In genomic region chr12:96326628-96327227, GRCh38 we compare ENCODE assay signal across 23 cellular contexts.
DNase-seq lines count a peak whose midpoint lies in the region; ATAC-seq and FAIRE-seq lines count a peak whose summit lies in the region.
"Had no signal": no experiment of that assay in that cellular context is flagged by ENCODE, and none has a peak within 500 bp of the region (broad histone marks: within the 10 kb centered on the region; RNA-seq: fewer than 3 reads in every experiment).

No MANE protein-coding gene starts in this region.

- FAIRE-seq in GM18507 (lab: Jason Lieb, UNC), result peak; percentile 57
- FAIRE-seq: TTC549 had no signal

- peaks cover 47 to 70% (median 54%) of the 10 kb centered on the region in 4 donors for H3K4me1 Mint-ChIP-seq in CD4-positive, alpha-beta memory T cell
- peaks cover 34% of the 10 kb centered on the region for H3K4me1 Mint-ChIP-seq in activated CD8-positive, alpha-beta T cell treated with anti-CD3 and anti-CD28 coated beads, Interleukin-2, amount 10 ng/mL, durations not matched to agents 7 days and 5 days (ENCODE audit: low read depth)
- peaks cover 44% of the 10 kb centered on the region for H3K4me1 Mint-ChIP-seq in memory B cell
- H3K4me1 Mint-ChIP-seq: neural progenitor cell had no signal

- peaks cover 10% of the 10 kb centered on the region for H3K36me3 ChIP-seq in CD4-positive, alpha-beta memory T cell (ENCODE audit: insufficient read depth, low read length)
- H3K36me3 ChIP-seq: prostate gland, thoracic aorta had no signal

- intact Hi-C loops in CD4-positive, alpha-beta memory T cell (cut with micrococcal nuclease), result loop anchor here (5.0 kb wide), 1 partner anchor 51 kb away; no protein-coding TSS in a partner anchor

- peak overlapping the region; percentile 30 to 88 (median 57) for H3K27ac Mint-ChIP-seq in CD4-positive, alpha-beta memory T cell
- no peak overlapping the region for H3K27ac Mint-ChIP-seq in activated CD8-positive, alpha-beta T cell treated with anti-CD3 and anti-CD28 coated beads, Interleukin-2, amount 10 ng/mL, durations not matched to agents 7 days and 5 days
- H3K27ac Mint-ChIP-seq in memory B cell, result peak overlapping the region; percentile 76
- H3K27ac Mint-ChIP-seq: activated CD4-positive, alpha-beta T cell treated with anti-CD3 and anti-CD28 coated beads, Interleukin-2, amount 10 ng/mL, durations not matched to agents 24 days and 14 days; endodermal cell; neural progenitor cell had no signal

- peaks cover 0 to 31% (median 12%) of the 10 kb centered on the region in 8 donors for H3K9me3 Mint-ChIP-seq in CD4-positive, alpha-beta memory T cell
- H3K9me3 Mint-ChIP-seq in activated CD8-positive, alpha-beta T cell treated with anti-CD3 and anti-CD28 coated beads, Interleukin-2, amount 10 ng/mL, durations not matched to agents 7 days and 5 days (ENCODE audit: insufficient read depth), result no peaks in the 10 kb centered on the region
- no peaks in the 10 kb centered on the region for H3K9me3 Mint-ChIP-seq in memory B cell
- H3K9me3 Mint-ChIP-seq: activated CD4-positive, alpha-beta T cell treated with anti-CD3 and anti-CD28 coated beads, Interleukin-2, amount 10 ng/mL, durations not matched to agents 24 days and 14 days had no signal

- H3K36me3 Mint-ChIP-seq in CD4-positive, alpha-beta memory T cell, result peaks cover 36 to 48% of the 10 kb centered on the region in 2 donors
- H3K36me3 Mint-ChIP-seq in activated CD8-positive, alpha-beta T cell treated with anti-CD3 and anti-CD28 coated beads, Interleukin-2, amount 10 ng/mL, durations not matched to agents 7 days and 5 days (ENCODE audit: low read depth), result peaks cover 47% of the 10 kb centered on the region
- peaks cover 14% of the 10 kb centered on the region for H3K36me3 Mint-ChIP-seq in memory B cell

- peak overlapping the region in 4 of 8 donors; percentile 1 to 25 (median 15) for H3K4me3 Mint-ChIP-seq in CD4-positive, alpha-beta memory T cell
- H3K4me3 Mint-ChIP-seq in activated CD8-positive, alpha-beta T cell treated with anti-CD3 and anti-CD28 coated beads, Interleukin-2, amount 10 ng/mL, durations not matched to agents 7 days and 5 days, result no peak overlapping the region
- H3K4me3 Mint-ChIP-seq in memory B cell, result peak overlapping the region; percentile 56
- H3K4me3 Mint-ChIP-seq: activated CD4-positive, alpha-beta T cell treated with anti-CD3 and anti-CD28 coated beads, Interleukin-2, amount 10 ng/mL, durations not matched to agents 24 days and 14 days; endodermal cell; neural progenitor cell had no signal

- no peak overlapping the region for H3K4me3 ChIP-seq in CD4-positive, alpha-beta memory T cell (ENCODE audit: low read length in 2 of 2)
- H3K4me3 ChIP-seq: hepatocyte, neural progenitor cell, prostate gland, smooth muscle cell, thoracic aorta had no signal

- H3K27me3 ChIP-seq in CD4-positive, alpha-beta memory T cell (ENCODE audit: insufficient read depth, low read length), result no peaks in the 10 kb centered on the region
- H3K27me3 ChIP-seq: hepatocyte, neural progenitor cell had no signal

- peaks cover 47% of the 10 kb centered on the region for H3K4me1 ChIP-seq in CD4-positive, alpha-beta memory T cell (ENCODE audit: insufficient read depth, low read length)
- H3K4me1 ChIP-seq: neural progenitor cell, prostate gland had no signal

- POLR2A ChIA-PET in CD4-positive, alpha-beta memory T cell (lab: Charles Lee; ENCODE audit: partially characterized antibody), result interaction anchor here (1.5 to 1.6 kb wide), 2 partner anchors 10 to 74 kb away, joined by 3 to 8 read pairs; partner anchors contain the start of gene CDK17
- POLR2A ChIA-PET in activated CD8-positive, alpha-beta T cell treated with anti-CD3 and anti-CD28 coated beads, Interleukin-2, amount 10 ng/mL, durations not matched to agents 7 days and 5 days (lab: Charles Lee), result interaction anchor here (0.6 to 2.1 kb wide), 4 partner anchors 20 to 296 kb away, joined by 3 to 6 read pairs (median 4); partner anchors contain the start of gene CDK17

- ATAC-seq in activated CD8-positive, alpha-beta T cell treated with anti-CD3 and anti-CD28 coated beads, Interleukin-2, amount 10 ng/mL, durations not matched to agents 7 days and 5 days, result peak; percentile 35
- ATAC-seq in memory B cell (ENCODE audit: low read depth) (no peak), HG03159 (IDR thresholded peaks at IDR 0.05; ENCODE audit: unreplicated experiment) (no peak), HG03432 (IDR thresholded peaks at IDR 0.05; ENCODE audit: unreplicated experiment) (no peak)
- ATAC-seq: SK-N-SH treated with all-trans-retinoic acid at 6 μM for 48 hours had no signal

- no peak for DNase-seq in CD4-positive, alpha-beta memory T cell
- no peak for DNase-seq in GM18507 (ENCODE audit: extremely low spot score, insufficient read length, low read depth)
- DNase-seq in activated CD8-positive, alpha-beta T cell treated with anti-CD3 and anti-CD28 coated beads, Interleukin-2, amount 10 ng/mL, durations not matched to agents 7 days and 5 days, result no peak
- DNase-seq in memory B cell (ENCODE audit: low spot score in 2 of 2), result no peak
- no peak for DNase-seq in medulla oblongata (ENCODE audit: extremely low spot score)
- DNase-seq in T-helper 9 cell, result no peak
- DNase-seq: activated CD4-positive, alpha-beta T cell treated with anti-CD3 and anti-CD28 coated beads, Interleukin-2, amount 10 ng/mL, durations not matched to agents 24 days and 14 days; aorta; Calu3; endodermal cell; mesenchymal stem cell; NCI-H146; NCI-H446; stimulated activated CD4-positive, alpha-beta T cell treated with anti-CD3 and anti-CD28 coated beads, Interleukin-4, amount 100 ng/mL, for 4 hours had no signal

- H3K27ac ChIP-seq in CD4-positive, alpha-beta memory T cell (ENCODE audit: low read depth, low read length), result no peak overlapping the region
- H3K27ac ChIP-seq: hepatocyte, neural progenitor cell, prostate gland, thoracic aorta had no signal

- CTCF ChIA-PET in CD4-positive, alpha-beta memory T cell (lab: Charles Lee; ENCODE audit: partially characterized antibody), result interaction anchor here (1.0 to 1.1 kb wide), 4 partner anchors 9 to 191 kb away, joined by 3 read pairs; no protein-coding TSS in a partner anchor
- CTCF ChIA-PET in activated CD8-positive, alpha-beta T cell treated with anti-CD3 and anti-CD28 coated beads, Interleukin-2, amount 10 ng/mL, durations not matched to agents 7 days and 5 days (lab: Charles Lee), result interaction anchor here (0.6 to 2.2 kb wide), 4 partner anchors 11 to 52 kb away, joined by 3 to 6 read pairs (median 4); no protein-coding TSS in a partner anchor

- H3K27me3 Mint-ChIP-seq in CD4-positive, alpha-beta memory T cell, result no peaks in the 10 kb centered on the region
- no peaks in the 10 kb centered on the region for H3K27me3 Mint-ChIP-seq in activated CD8-positive, alpha-beta T cell treated with anti-CD3 and anti-CD28 coated beads, Interleukin-2, amount 10 ng/mL, durations not matched to agents 7 days and 5 days (ENCODE audit: low read depth)
- no peaks in the 10 kb centered on the region for H3K27me3 Mint-ChIP-seq in memory B cell
- H3K27me3 Mint-ChIP-seq: activated CD4-positive, alpha-beta T cell treated with anti-CD3 and anti-CD28 coated beads, Interleukin-2, amount 10 ng/mL, durations not matched to agents 24 days and 14 days had no signal

- no peaks in the 10 kb centered on the region for H3K9me3 ChIP-seq in CD4-positive, alpha-beta memory T cell (ENCODE audit: control insufficient read depth in 1 of 2, low read length in 2 of 2)
- H3K9me3 ChIP-seq: prostate gland, thoracic aorta had no signal
